In genomic region chr22:27670701-27671412, GRCh38 we compare ENCODE assay signal across 10 cellular contexts.
DNase-seq lines count a peak whose midpoint lies in the region; ATAC-seq and TF ChIP-seq lines count a peak whose summit lies in the region.
"Had no signal": no experiment of that assay in that cellular context is flagged by ENCODE, and none has a peak within 500 bp of the region (broad histone marks: within the 10 kb centered on the region; RNA-seq: fewer than 3 reads in every experiment).

No MANE protein-coding gene starts in this region.

- no peaks in the 10 kb centered on the region for H3K27me3 Mint-ChIP-seq in activated T-helper 2 cell treated with anti-CD3 and anti-CD28 coated beads, Interferon-gamma antibody, Interleukin-2, Interleukin-4, amounts not matched to agents 10 μg/mL and 5 μg/mL and 100 μg/mL, durations not matched to agents 14 hours and 24 hours and 36 hours (ENCODE audit: low read depth)

- no peaks in the 10 kb centered on the region for H3K36me3 Mint-ChIP-seq in activated T-helper 2 cell treated with anti-CD3 and anti-CD28 coated beads, Interferon-gamma antibody, Interleukin-2, Interleukin-4, amounts not matched to agents 10 μg/mL and 5 μg/mL and 100 μg/mL, durations not matched to agents 14 hours and 24 hours and 36 hours (ENCODE audit: low read depth)

- H3K14ac ChIP-seq in neuronal stem cell (ENCODE audit: low read length) = peak overlapping the region; percentile 39

- CTCF ChIA-PET in PC-9 (lab: Charles Lee) = interaction anchor here (0.6 to 0.8 kb wide), 5 partner anchors 38 to 261 kb away, joined by 3 to 10 read pairs (median 3); no protein-coding TSS in a partner anchor

- no peaks in the 10 kb centered on the region for H4K20me1 ChIP-seq in PC-9 (ENCODE audit: insufficient read depth)

- peak overlapping the region; percentile 80 for H3K4ac ChIP-seq in neuronal stem cell (ENCODE audit: low read length)

- H3F3A ChIP-seq in PC-9 (ENCODE audit: insufficient read depth, low read depth) = peaks cover 22% of the 10 kb centered on the region

- H2AFZ ChIP-seq in PC-9 = no peak overlapping the region; the same call in 1 of the 2 replicates
- peak overlapping the region; percentile 76 for H2AFZ ChIP-seq in neuronal stem cell (ENCODE audit: low read length)

- peak overlapping the region; percentile 66 for H2AK5ac ChIP-seq in neuronal stem cell (ENCODE audit: low read depth, low read length)

- peak overlapping the region; percentile 38 for H3K9ac ChIP-seq in neuronal stem cell (ENCODE audit: low read depth, low read length, poor library complexity)

- no peak overlapping the region for H3K4me3 Mint-ChIP-seq in activated T-helper 2 cell treated with anti-CD3 and anti-CD28 coated beads, Interferon-gamma antibody, Interleukin-2, Interleukin-4, amounts not matched to agents 10 μg/mL and 5 μg/mL and 100 μg/mL, durations not matched to agents 14 hours and 24 hours and 36 hours (ENCODE audit: low read depth)

- no peak overlapping the region for H3K27ac Mint-ChIP-seq in activated T-helper 2 cell treated with anti-CD3 and anti-CD28 coated beads, Interferon-gamma antibody, Interleukin-2, Interleukin-4, amounts not matched to agents 10 μg/mL and 5 μg/mL and 100 μg/mL, durations not matched to agents 14 hours and 24 hours and 36 hours

- H3K79me2 ChIP-seq in PC-9 (ENCODE audit: low read depth) = no peaks in the 10 kb centered on the region

- no TSS peak for BruUV-seq in PC-9 (replicated peaks; lab: Mats Ljungman, UMichigan)

- H3K23ac ChIP-seq in neuronal stem cell (ENCODE audit: low read depth, low read length, poor library complexity) = no peak overlapping the region

- peak overlapping the region; percentile 92 for H2BK5ac ChIP-seq in neuronal stem cell (ENCODE audit: low read length)

- H2BK15ac ChIP-seq in neuronal stem cell (ENCODE audit: low read length) = peak overlapping the region; percentile 34

- H3K4me1 Mint-ChIP-seq in activated T-helper 2 cell treated with anti-CD3 and anti-CD28 coated beads, Interferon-gamma antibody, Interleukin-2, Interleukin-4, amounts not matched to agents 10 μg/mL and 5 μg/mL and 100 μg/mL, durations not matched to agents 14 hours and 24 hours and 36 hours (ENCODE audit: low read depth) = no peaks in the 10 kb centered on the region

- H3K27me3 ChIP-seq in PC-9 (ENCODE audit: insufficient read depth, low read depth) = no peaks in the 10 kb centered on the region
- no peaks in the 10 kb centered on the region for H3K27me3 ChIP-seq in neuronal stem cell (ENCODE audit: control insufficient read depth in 3 of 3, insufficient read depth in 3 of 3, low read depth in 1 of 3, low read length in 3 of 3)

- no peak overlapping the region for H4K8ac ChIP-seq in neuronal stem cell (ENCODE audit: low read depth, low read length)

- H3K4me3 ChIP-seq in PC-9 (no peak overlapping the region), neuronal stem cell (ENCODE audit: low read length in 2 of 2) (peak overlapping the region in 1 of 2 donors; percentile 33)

- peaks cover 8% of the 10 kb centered on the region for H3K9me3 Mint-ChIP-seq in activated T-helper 2 cell treated with anti-CD3 and anti-CD28 coated beads, Interferon-gamma antibody, Interleukin-2, Interleukin-4, amounts not matched to agents 10 μg/mL and 5 μg/mL and 100 μg/mL, durations not matched to agents 14 hours and 24 hours and 36 hours

- no peak for TF ChIP-seq CTCF in PC-9 (conservative IDR thresholded peaks at IDR 0.05)

- H3K4me1 ChIP-seq in PC-9 (replicated peaks; ENCODE audit: insufficient read depth) = peaks cover 33% of the 10 kb centered on the region
- H3K4me1 ChIP-seq in neuronal stem cell (ENCODE audit: control insufficient read depth in 2 of 2, insufficient read depth in 1 of 2, low read depth in 1 of 2, low read length in 2 of 2) = peaks cover 34 to 36% of the 10 kb centered on the region in 2 donors

- no peaks in the 10 kb centered on the region for H3K9me3 ChIP-seq in PC-9 (ENCODE audit: insufficient read depth, low read depth)
- H3K9me3 ChIP-seq in neuronal stem cell (replicated peaks in 1 of 2; ENCODE audit: control insufficient read depth in 2 of 2, insufficient read depth in 1 of 2, low read depth in 1 of 2, low read length in 2 of 2) = peaks cover 4 to 5% of the 10 kb centered on the region in 2 donors

- peak overlapping the region; percentile 43 for H2BK120ac ChIP-seq in neuronal stem cell (ENCODE audit: low read depth, low read length)

- H3K36me3 ChIP-seq in PC-9 (ENCODE audit: low read depth) = no peaks in the 10 kb centered on the region
- H3K36me3 ChIP-seq in neuronal stem cell (replicated peaks in 1 of 2; ENCODE audit: control insufficient read depth in 2 of 2, insufficient read depth in 2 of 2, low read length in 2 of 2) = no peaks in the 10 kb centered on the region

- DNase-seq in Daoy (ENCODE audit: low read depth) = peak; percentile 49
- DNase-seq in PC-9 = peak; percentile 79 to 81
- DNase-seq in left cardiac atrium = peak; percentile 71
- DNase-seq in neuronal stem cell (ENCODE audit: low spot score) = peak; percentile 90
- DNase-seq in activated T-helper 2 cell treated with anti-CD3 and anti-CD28 coated beads, Interferon-gamma antibody, Interleukin-2, Interleukin-4, amounts not matched to agents 10 μg/mL and 5 μg/mL and 100 μg/mL, durations not matched to agents 14 hours and 24 hours and 36 hours (ENCODE audit: low spot score) = no peak
- no peak for DNase-seq in DMS53 treated with DMSO at 0.1 percent for 48 hours (lab: John Stamatoyannopoulos, UW; ENCODE audit: unreplicated experiment)
- no peak for DNase-seq in NCI-H2029 (lab: John Stamatoyannopoulos, UW)
- DNase-seq: COR-L47, T1000 had no signal

- no peaks in the 10 kb centered on the region for H3K9me2 ChIP-seq in PC-9 (ENCODE audit: insufficient read depth)

- peak overlapping the region; percentile 97 for H3K18ac ChIP-seq in neuronal stem cell (ENCODE audit: low read length)

- H4K91ac ChIP-seq in neuronal stem cell (ENCODE audit: low read depth, low read length, poor library complexity) = peak overlapping the region; percentile 97

- H3K4me2 ChIP-seq in PC-9 = peak overlapping the region; percentile 73
- peak overlapping the region; percentile 37 for H3K4me2 ChIP-seq in neuronal stem cell (ENCODE audit: insufficient read depth, low read length, poor library complexity, severe bottlenecking)

- H3K79me1 ChIP-seq in neuronal stem cell (ENCODE audit: low read depth, low read length) = no peaks in the 10 kb centered on the region

- peak; percentile 34 to 59 for ATAC-seq in left cardiac atrium
- ATAC-seq in HG03045 (IDR thresholded peaks at IDR 0.05; ENCODE audit: unreplicated experiment) = no peak

- POLR2A ChIA-PET in PC-9 (lab: Charles Lee; ENCODE audit: unreplicated experiment) = interaction anchor here (0.5 to 0.7 kb wide), 3 partner anchors 196 to 850 kb away, joined by 3 to 16 read pairs (median 8); no protein-coding TSS in a partner anchor

- intact Hi-C loops in PC-9 (cut with micrococcal nuclease; ENCODE audit: unreplicated experiment) (loop anchor here (1.0 kb wide), 1 partner anchor 47 kb away; no protein-coding TSS in a partner anchor), left cardiac atrium (cut with DNase I) (no loop called here)
- intact Hi-C loops in activated T-helper 2 cell treated with anti-CD3 and anti-CD28 coated beads, Interferon-gamma antibody, Interleukin-2, Interleukin-4, amounts not matched to agents 10 μg/mL and 5 μg/mL and 100 μg/mL, durations not matched to agents 14 hours and 24 hours and 36 hours (cut with micrococcal nuclease) = no loop called here

- H3K27ac ChIP-seq in PC-9 (peak overlapping the region; percentile 86), neuronal stem cell (replicated peaks; ENCODE audit: low read length) (peak overlapping the region; percentile 96)

- WGBS in neuronal stem cell (ENCODE audit: extremely low coverage in 2 of 2, insufficient read length in 2 of 2, insufficient replicate concordance in 1 of 2), 2 donors = no CpG with 5 or more reads among the region's 16 CpGs

- H2BK12ac ChIP-seq in neuronal stem cell (ENCODE audit: low read length) = peak overlapping the region; percentile 96

Comparison
In these comparisons a context has a peak if more than half of its experiments do, and no peak if none do; other contexts are left out.
1. DNase-seq: peak in Daoy (single experiment), PC-9 (2 of 2), left cardiac atrium (single experiment) and neuronal stem cell (single experiment); none in activated T-helper 2 cell treated with anti-CD3 and anti-CD28 coated beads, Interferon-gamma antibody, Interleukin-2, Interleukin-4, amounts not matched to agents 10 μg/mL and 5 μg/mL and 100 μg/mL, durations not matched to agents 14 hours and 24 hours and 36 hours (single experiment), DMS53 treated with DMSO at 0.1 percent for 48 hours (single experiment) and NCI-H2029 (single experiment).